Comparison of ENCODE assay signal across 1 cellular context in genomic region chr15:66595332-66595731, GRCh38.
TF ChIP-seq lines count a peak whose summit lies in the region.

No MANE protein-coding gene starts in this region.

TF ChIP-seq in K562, 482 proteins besides CTCF, POLR2A, EP300 and RAD21 (continued from another document):
- no peak for TF ChIP-seq SNAPC5 (CRISPR knock-in tag; IDR thresholded peaks at IDR 0.05)
- no peak for TF ChIP-seq TAL1 (IDR thresholded peaks at IDR 0.05)
